Comparison of ENCODE assay signal across 18 cellular contexts in the genomic region with DNA sequence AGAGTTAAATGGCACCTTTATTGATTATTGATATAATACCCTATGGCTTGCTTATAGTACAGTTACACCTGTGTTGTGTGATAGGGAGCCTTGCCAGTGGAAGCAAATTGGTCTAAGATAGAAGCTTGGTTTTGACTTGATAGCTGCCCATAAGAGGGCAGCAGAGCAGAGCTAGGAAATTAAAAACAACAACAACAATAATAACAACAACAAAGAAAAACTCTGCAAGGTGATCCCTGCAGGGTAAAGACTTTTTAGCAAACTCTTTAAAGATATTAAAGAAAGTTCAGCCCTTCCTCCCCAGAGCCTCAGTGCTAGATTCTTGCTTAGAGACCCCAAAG. TPM values are rescaled to one million over a fixed set of nuclear protein-coding genes. Genes with fewer than 3 reads are reported as not detected.
DNase-seq lines count a peak whose midpoint lies in the region; ATAC-seq and TF ChIP-seq lines count a peak whose summit lies in the region.
"Had no signal": no experiment of that assay in that cellular context is flagged by ENCODE, and none has a peak within 500 bp of the region (broad histone marks: within the 10 kb centered on the region; RNA-seq: fewer than 3 reads in every experiment).

No MANE protein-coding gene starts in this region.

- no peaks in the 10 kb centered on the region for H3K9me3 Mint-ChIP-seq in T-helper 1 cell treated with Interleukin-12 subunit alpha and Interleukin-12 subunit beta and Interleukin-4 antibody, amounts not matched to agents 30 μg/mL and 1 μg/mL, for 36 hours
- H3K9me3 Mint-ChIP-seq in HFFc6 = no peaks in the 10 kb centered on the region
- H3K9me3 Mint-ChIP-seq in activated T-helper 17 cell treated with anti-CD3 and anti-CD28 coated beads, Interleukin-2, amount 50 U/mL, for 72 hours = peaks cover 9% of the 10 kb centered on the region
- no peaks in the 10 kb centered on the region for H3K9me3 Mint-ChIP-seq in natural killer cell treated with Interleukin-12 subunit alpha and Interleukin-12 subunit beta and Interleukin-15 and Interleukin-18, amount 100 ng/mL, for 72 hours
- H3K9me3 Mint-ChIP-seq: memory B cell, neural crest cell had no signal

- H3K4me1 Mint-ChIP-seq in T-helper 1 cell treated with Interleukin-12 subunit alpha and Interleukin-12 subunit beta and Interleukin-4 antibody, amounts not matched to agents 30 μg/mL and 1 μg/mL, for 36 hours (ENCODE audit: low read depth) = peaks cover 40% of the 10 kb centered on the region
- H3K4me1 Mint-ChIP-seq in HFFc6 (ENCODE audit: low read depth) = peaks cover 29% of the 10 kb centered on the region
- peaks cover 52% of the 10 kb centered on the region for H3K4me1 Mint-ChIP-seq in activated T-helper 17 cell treated with anti-CD3 and anti-CD28 coated beads, Interleukin-2, amount 50 U/mL, for 72 hours
- H3K4me1 Mint-ChIP-seq in natural killer cell treated with Interleukin-12 subunit alpha and Interleukin-12 subunit beta and Interleukin-15 and Interleukin-18, amount 100 ng/mL, for 72 hours (ENCODE audit: low read depth in 2 of 2) = peaks cover 37 to 38% of the 10 kb centered on the region in 2 donors
- H3K4me1 Mint-ChIP-seq: neural crest cell had no signal

- no peak overlapping the region for H3K4me3 Mint-ChIP-seq in T-helper 1 cell treated with Interleukin-12 subunit alpha and Interleukin-12 subunit beta and Interleukin-4 antibody, amounts not matched to agents 30 μg/mL and 1 μg/mL, for 36 hours
- no peak overlapping the region for H3K4me3 Mint-ChIP-seq in HFFc6
- H3K4me3 Mint-ChIP-seq in activated T-helper 17 cell treated with anti-CD3 and anti-CD28 coated beads, Interleukin-2, amount 50 U/mL, for 72 hours = peak overlapping the region; percentile 72
- no peak overlapping the region for H3K4me3 Mint-ChIP-seq in natural killer cell treated with Interleukin-12 subunit alpha and Interleukin-12 subunit beta and Interleukin-15 and Interleukin-18, amount 100 ng/mL, for 72 hours
- H3K4me3 Mint-ChIP-seq: memory B cell, neural crest cell had no signal

- peaks cover 3% of the 10 kb centered on the region for H3K36me3 Mint-ChIP-seq in T-helper 1 cell treated with Interleukin-12 subunit alpha and Interleukin-12 subunit beta and Interleukin-4 antibody, amounts not matched to agents 30 μg/mL and 1 μg/mL, for 36 hours (ENCODE audit: low read depth)
- no peaks in the 10 kb centered on the region for H3K36me3 Mint-ChIP-seq in HFFc6 (ENCODE audit: low read depth)
- no peaks in the 10 kb centered on the region for H3K36me3 Mint-ChIP-seq in activated T-helper 17 cell treated with anti-CD3 and anti-CD28 coated beads, Interleukin-2, amount 50 U/mL, for 72 hours (ENCODE audit: low read depth)
- H3K36me3 Mint-ChIP-seq in natural killer cell treated with Interleukin-12 subunit alpha and Interleukin-12 subunit beta and Interleukin-15 and Interleukin-18, amount 100 ng/mL, for 72 hours = no peaks in the 10 kb centered on the region
- H3K36me3 Mint-ChIP-seq: memory B cell had no signal

- no peak for DNase-seq in T-helper 1 cell
- no peak for DNase-seq in HFFc6
- DNase-seq in natural killer cell treated with Interleukin-12 subunit alpha and Interleukin-12 subunit beta and Interleukin-15 and Interleukin-18, amount 100 ng/mL, for 72 hours (ENCODE audit: low spot score) = no peak
- DNase-seq in SIG-M5 treated with dmso at 0.1 percent for 504 hours (lab: John Stamatoyannopoulos, UW; ENCODE audit: unreplicated experiment) = no peak
- no peak for DNase-seq in NCI-H187 (lab: John Stamatoyannopoulos, UW)
- DNase-seq in NCI-H526 (lab: John Stamatoyannopoulos, UW) = no peak
- DNase-seq: 8988T, activated gamma-delta T cell treated with Interleukin-2 at 50 U/mL for 16 hours, cortex of kidney, EL, head of caudate nucleus, NCI-H1105, NCI-H2227 treated with DMSO at 0.1 percent for 48 hours, testis had no signal

- no peaks in the 10 kb centered on the region for H3K27me3 Mint-ChIP-seq in T-helper 1 cell treated with Interleukin-12 subunit alpha and Interleukin-12 subunit beta and Interleukin-4 antibody, amounts not matched to agents 30 μg/mL and 1 μg/mL, for 36 hours (ENCODE audit: low read depth)
- peaks cover 5% of the 10 kb centered on the region for H3K27me3 Mint-ChIP-seq in HFFc6 (ENCODE audit: insufficient read depth)
- H3K27me3 Mint-ChIP-seq in activated T-helper 17 cell treated with anti-CD3 and anti-CD28 coated beads, Interleukin-2, amount 50 U/mL, for 72 hours = no peaks in the 10 kb centered on the region
- no peaks in the 10 kb centered on the region for H3K27me3 Mint-ChIP-seq in natural killer cell treated with Interleukin-12 subunit alpha and Interleukin-12 subunit beta and Interleukin-15 and Interleukin-18, amount 100 ng/mL, for 72 hours
- H3K27me3 Mint-ChIP-seq: memory B cell had no signal

- ATAC-seq in activated T-helper 17 cell treated with anti-CD3 and anti-CD28 coated beads, Interleukin-2, amount 50 U/mL, for 72 hours (replicated peaks) = no peak
- no peak for ATAC-seq in natural killer cell treated with Interleukin-12 subunit alpha and Interleukin-12 subunit beta and Interleukin-15 and Interleukin-18, amount 100 ng/mL, for 72 hours

- TF ChIP-seq CTCF in HFFc6 (IDR thresholded peaks at IDR 0.05) = peak; percentile 28; the same call in 1 of the 2 replicates

- peak overlapping the region; percentile 37 for H3K27ac Mint-ChIP-seq in T-helper 1 cell treated with Interleukin-12 subunit alpha and Interleukin-12 subunit beta and Interleukin-4 antibody, amounts not matched to agents 30 μg/mL and 1 μg/mL, for 36 hours
- H3K27ac Mint-ChIP-seq in HFFc6 = no peak overlapping the region
- H3K27ac Mint-ChIP-seq in activated T-helper 17 cell treated with anti-CD3 and anti-CD28 coated beads, Interleukin-2, amount 50 U/mL, for 72 hours = peak overlapping the region; percentile 74
- H3K27ac Mint-ChIP-seq in natural killer cell treated with Interleukin-12 subunit alpha and Interleukin-12 subunit beta and Interleukin-15 and Interleukin-18, amount 100 ng/mL, for 72 hours = peak overlapping the region; percentile 3 to 13
- H3K27ac Mint-ChIP-seq: memory B cell had no signal

RNA-seq across cellular contexts. Expression of a gene that starts 18.0 kb away (rescaled TPM):
- total RNA-seq in HFFc6 (2021; fragmentation: NEBNext Ultra II Directional; extraction: Animal tissue kit (Norgen Biotek cat#: 25700)) = under 1 TPM in 2 of 6 experiments, not detected in 4; 0.14 to 0.17 TPM
- under 1 TPM in 1 of 2 donors, not detected in 1; 0.45 TPM for total RNA-seq in activated T-helper 17 cell treated with anti-CD3 and anti-CD28 coated beads, Interleukin-2, amount 50 U/mL, for 72 hours
- total RNA-seq in natural killer cell treated with Interleukin-12 subunit alpha and Interleukin-12 subunit beta and Interleukin-15 and Interleukin-18, amount 100 ng/mL, for 72 hours = under 1 TPM; 0.50 to 0.75 TPM
- total RNA-seq: testis had no signal

RNA-seq across cellular contexts. Expression of a gene that starts 18.2 kb away (rescaled TPM):
- 10 to 100 TPM; 19.8 to 32.3 (median 25.7) TPM for total RNA-seq in HFFc6 (2021; fragmentation: NEBNext Ultra II Directional; extraction: Animal tissue kit (Norgen Biotek cat#: 25700))
- total RNA-seq in activated T-helper 17 cell treated with anti-CD3 and anti-CD28 coated beads, Interleukin-2, amount 50 U/mL, for 72 hours = 100 to 1,000 TPM; 135 to 231 TPM
- total RNA-seq in natural killer cell treated with Interleukin-12 subunit alpha and Interleukin-12 subunit beta and Interleukin-15 and Interleukin-18, amount 100 ng/mL, for 72 hours = 100 to 1,000 TPM; 124 to 199 TPM

RNA-seq across cellular contexts. Expression of a gene that starts 26.1 kb away (rescaled TPM):
- 10 to 100 TPM; 17.0 to 20.3 (median 19.2) TPM for total RNA-seq in HFFc6 (2021; fragmentation: NEBNext Ultra II Directional; extraction: Animal tissue kit (Norgen Biotek cat#: 25700))
- 10 to 100 TPM; 23.1 to 27.4 TPM for total RNA-seq in activated T-helper 17 cell treated with anti-CD3 and anti-CD28 coated beads, Interleukin-2, amount 50 U/mL, for 72 hours
- total RNA-seq in natural killer cell treated with Interleukin-12 subunit alpha and Interleukin-12 subunit beta and Interleukin-15 and Interleukin-18, amount 100 ng/mL, for 72 hours = 10 to 100 TPM; 33.3 to 34.5 TPM

RNA-seq across cellular contexts. Expression of a gene that starts 32.3 kb away (rescaled TPM):
- total RNA-seq in HFFc6 (2021; fragmentation: NEBNext Ultra II Directional; extraction: Animal tissue kit (Norgen Biotek cat#: 25700)) = 100 to 1,000 TPM; 161 to 189 (median 184) TPM
- 100 to 1,000 TPM; 151 to 224 TPM for total RNA-seq in activated T-helper 17 cell treated with anti-CD3 and anti-CD28 coated beads, Interleukin-2, amount 50 U/mL, for 72 hours
- total RNA-seq in natural killer cell treated with Interleukin-12 subunit alpha and Interleukin-12 subunit beta and Interleukin-15 and Interleukin-18, amount 100 ng/mL, for 72 hours = 100 to 1,000 TPM; 130 to 151 TPM

RNA-seq across cellular contexts. Expression of a gene that starts 32.8 kb away (rescaled TPM):
- 10 to 100 TPM; 26.4 to 33.8 (median 30.7) TPM for total RNA-seq in HFFc6 (2021; fragmentation: NEBNext Ultra II Directional; extraction: Animal tissue kit (Norgen Biotek cat#: 25700))
- 10 to 100 TPM; 40.5 to 42.3 TPM for total RNA-seq in activated T-helper 17 cell treated with anti-CD3 and anti-CD28 coated beads, Interleukin-2, amount 50 U/mL, for 72 hours
- 10 to 100 TPM; 43.1 to 78.0 TPM for total RNA-seq in natural killer cell treated with Interleukin-12 subunit alpha and Interleukin-12 subunit beta and Interleukin-15 and Interleukin-18, amount 100 ng/mL, for 72 hours
